ENCODE assay signal across 8 cellular contexts in genomic region chrX:53686151-53686885, GRCh38. TPM values are rescaled to one million over a fixed set of nuclear protein-coding genes. Genes with fewer than 3 reads are reported as not detected.
A peak's percentile ranks its signal among the peaks of the same experiment; 100 is the strongest.
DNase-seq lines count a peak whose midpoint lies in the region; ATAC-seq, FAIRE-seq and TF ChIP-seq lines count a peak whose summit lies in the region.

A gene with protein sequence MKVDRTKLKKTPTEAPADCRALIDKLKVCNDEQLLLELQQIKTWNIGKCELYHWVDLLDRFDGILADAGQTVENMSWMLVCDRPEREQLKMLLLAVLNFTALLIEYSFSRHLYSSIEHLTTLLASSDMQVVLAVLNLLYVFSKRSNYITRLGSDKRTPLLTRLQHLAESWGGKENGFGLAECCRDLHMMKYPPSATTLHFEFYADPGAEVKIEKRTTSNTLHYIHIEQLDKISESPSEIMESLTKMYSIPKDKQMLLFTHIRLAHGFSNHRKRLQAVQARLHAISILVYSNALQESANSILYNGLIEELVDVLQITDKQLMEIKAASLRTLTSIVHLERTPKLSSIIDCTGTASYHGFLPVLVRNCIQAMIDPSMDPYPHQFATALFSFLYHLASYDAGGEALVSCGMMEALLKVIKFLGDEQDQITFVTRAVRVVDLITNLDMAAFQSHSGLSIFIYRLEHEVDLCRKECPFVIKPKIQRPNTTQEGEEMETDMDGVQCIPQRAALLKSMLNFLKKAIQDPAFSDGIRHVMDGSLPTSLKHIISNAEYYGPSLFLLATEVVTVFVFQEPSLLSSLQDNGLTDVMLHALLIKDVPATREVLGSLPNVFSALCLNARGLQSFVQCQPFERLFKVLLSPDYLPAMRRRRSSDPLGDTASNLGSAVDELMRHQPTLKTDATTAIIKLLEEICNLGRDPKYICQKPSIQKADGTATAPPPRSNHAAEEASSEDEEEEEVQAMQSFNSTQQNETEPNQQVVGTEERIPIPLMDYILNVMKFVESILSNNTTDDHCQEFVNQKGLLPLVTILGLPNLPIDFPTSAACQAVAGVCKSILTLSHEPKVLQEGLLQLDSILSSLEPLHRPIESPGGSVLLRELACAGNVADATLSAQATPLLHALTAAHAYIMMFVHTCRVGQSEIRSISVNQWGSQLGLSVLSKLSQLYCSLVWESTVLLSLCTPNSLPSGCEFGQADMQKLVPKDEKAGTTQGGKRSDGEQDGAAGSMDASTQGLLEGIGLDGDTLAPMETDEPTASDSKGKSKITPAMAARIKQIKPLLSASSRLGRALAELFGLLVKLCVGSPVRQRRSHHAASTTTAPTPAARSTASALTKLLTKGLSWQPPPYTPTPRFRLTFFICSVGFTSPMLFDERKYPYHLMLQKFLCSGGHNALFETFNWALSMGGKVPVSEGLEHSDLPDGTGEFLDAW (N-terminal part only) (minus strand): TSS chrX:53686719. CDS start chrX:53654107, 32,612 bp downstream.

- peak within 1 kb of the TSS; percentile 81 for H3K27ac ChIP-seq in RWPE2 (ENCODE audit: poor library complexity, severe bottlenecking)

- H3K4me1 ChIP-seq in RWPE2 (ENCODE audit: insufficient read depth, poor library complexity, severe bottlenecking): peaks cover 8% of the 10 kb centered on the region

- no peaks in the 10 kb centered on the region for H3K9me3 ChIP-seq in RWPE2 (ENCODE audit: severe bottlenecking)

- TF ChIP-seq CTCF in D721Med (IDR thresholded peaks at IDR 0.05; ENCODE audit: insufficient read depth, missing control alignments): no peak
- TF ChIP-seq CTCF in RWPE2 (IDR thresholded peaks at IDR 0.05; ENCODE audit: poor library complexity, severe bottlenecking): no peak
- no peak for TF ChIP-seq CTCF in natural killer cell (IDR thresholded peaks at IDR 0.05)

- H3K4me3 Mint-ChIP-seq in activated T-helper 17 cell treated with anti-CD3 and anti-CD28 coated beads, Interleukin-2, amount 50 U/mL, for 72 hours: peak within 1 kb of the TSS; percentile 87
- peak within 1 kb of the TSS; percentile 91 for H3K4me3 Mint-ChIP-seq in natural killer cell

- no peaks in the 10 kb centered on the region for H3K27me3 Mint-ChIP-seq in activated T-helper 17 cell treated with anti-CD3 and anti-CD28 coated beads, Interleukin-2, amount 50 U/mL, for 72 hours
- H3K27me3 Mint-ChIP-seq in natural killer cell (ENCODE audit: low read depth in 2 of 2): no peaks in the 10 kb centered on the region

- intact Hi-C loops in natural killer cell (cut with micrococcal nuclease): loop anchor here (10.0 kb wide), 1 partner anchor 602 kb away; the partner anchor contains the start of gene TSPYL2

- no peak for FAIRE-seq in D721Med (lab: Jason Lieb, UNC)

- peak; percentile 29 for DNase-seq in D721Med (ENCODE audit: insufficient read length, low spot score)
- peak; percentile 54 for DNase-seq in LHCN-M2 (ENCODE audit: low read depth)
- DNase-seq in RWPE2 (ENCODE audit: low spot score): peak; percentile 60
- peak; percentile 41 for DNase-seq in fibroblast of peridontal ligament (ENCODE audit: extremely low read depth)
- DNase-seq in natural killer cell: peak; percentile 76
- DNase-seq in stimulated activated naive CD4-positive, alpha-beta T cell (lab: John Stamatoyannopoulos, UW): peak; percentile 48 to 79 (median 71)

- peak; percentile 35 for ATAC-seq in GM21717 (IDR thresholded peaks at IDR 0.05; ENCODE audit: unreplicated experiment)
- peak; percentile 44 for ATAC-seq in RWPE2 (ENCODE audit: low read depth)
- ATAC-seq in activated T-helper 17 cell treated with anti-CD3 and anti-CD28 coated beads, Interleukin-2, amount 50 U/mL, for 72 hours (replicated peaks): peak; percentile 48
- ATAC-seq in natural killer cell: peak; percentile 39 to 60 (median 46)

- no peaks in the 10 kb centered on the region for H3K9me3 Mint-ChIP-seq in activated T-helper 17 cell treated with anti-CD3 and anti-CD28 coated beads, Interleukin-2, amount 50 U/mL, for 72 hours
- H3K9me3 Mint-ChIP-seq in natural killer cell: no peaks in the 10 kb centered on the region

- peak within 1 kb of the TSS; percentile 61 for H3K4me3 ChIP-seq in RWPE2 (ENCODE audit: severe bottlenecking)

- no peaks in the 10 kb centered on the region for H3K27me3 ChIP-seq in RWPE2 (ENCODE audit: insufficient read depth, poor library complexity, severe bottlenecking)

- peaks cover 53% of the 10 kb centered on the region for H3K36me3 Mint-ChIP-seq in activated T-helper 17 cell treated with anti-CD3 and anti-CD28 coated beads, Interleukin-2, amount 50 U/mL, for 72 hours (ENCODE audit: low read depth)
- no peaks in the 10 kb centered on the region for H3K36me3 Mint-ChIP-seq in natural killer cell

- H3K36me3 ChIP-seq in RWPE2 (ENCODE audit: low read depth): peaks cover 12% of the 10 kb centered on the region

- peaks cover 5% of the 10 kb centered on the region for H3K4me1 Mint-ChIP-seq in activated T-helper 17 cell treated with anti-CD3 and anti-CD28 coated beads, Interleukin-2, amount 50 U/mL, for 72 hours
- H3K4me1 Mint-ChIP-seq in natural killer cell: peaks cover 26 to 34% of the 10 kb centered on the region in 2 donors

- H3K27ac Mint-ChIP-seq in activated T-helper 17 cell treated with anti-CD3 and anti-CD28 coated beads, Interleukin-2, amount 50 U/mL, for 72 hours: peak within 1 kb of the TSS; percentile 95
- H3K27ac Mint-ChIP-seq in natural killer cell: peak within 1 kb of the TSS; percentile 88 to 94

RNA-seq across cellular contexts. Expression of the gene that starts here (rescaled TPM):
- total RNA-seq in LHCN-M2 (2014; rRNA removed) (63.3 and 76.3 TPM in 2 replicates), natural killer cell (100 to 1,000 TPM; 187 to 241 (median 218) TPM)
- 58.8 TPM for polyA plus RNA-seq in LHCN-M2 (2012)
- total RNA-seq in activated T-helper 17 cell treated with anti-CD3 and anti-CD28 coated beads, Interleukin-2, amount 50 U/mL, for 72 hours: 100 to 1,000 TPM; 455 to 608 TPM

Comparison
In these comparisons a context has a peak if more than half of its experiments do, and no peak if none do; other contexts are left out.
1. Peak in every context shown above with its lines: DNase-seq, ATAC-seq, H3K4me3 ChIP-seq and H3K27ac ChIP-seq.